In the genomic region with DNA sequence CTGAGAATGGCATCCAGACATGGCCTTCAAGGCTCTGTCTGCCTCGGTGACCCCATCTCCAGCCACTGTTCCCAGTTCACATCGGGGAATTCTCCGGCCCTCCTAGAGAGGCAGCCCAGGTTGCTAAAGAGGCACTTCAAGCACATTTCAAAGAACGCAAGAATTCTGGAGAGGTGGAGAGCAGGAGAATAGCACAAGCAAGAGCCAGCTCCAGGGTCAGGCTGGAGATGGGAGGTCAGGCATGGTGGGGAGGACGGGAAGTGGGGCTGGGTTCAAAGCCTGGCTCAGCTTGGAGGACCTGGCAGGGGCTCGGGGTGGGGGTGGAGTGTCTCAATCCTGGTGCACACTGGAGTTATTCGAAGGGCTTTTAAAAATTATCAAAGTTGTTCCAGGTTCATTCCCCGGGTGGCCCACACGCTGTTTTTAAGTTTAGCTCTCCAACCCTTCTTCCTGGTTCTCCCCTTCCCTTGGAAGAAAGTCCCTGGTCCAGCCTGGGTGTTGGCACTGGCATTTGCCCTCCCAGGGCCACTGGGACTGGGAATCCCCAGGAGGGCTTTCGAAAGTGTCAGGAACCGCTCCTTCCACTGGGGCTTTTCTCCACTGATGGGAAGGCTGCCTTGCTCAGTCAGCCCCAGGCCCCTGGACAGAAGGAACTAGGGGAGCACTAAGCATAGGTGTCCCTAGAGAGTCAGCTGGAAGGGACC, we compare ENCODE assay signal across 1 cellular context.
TF ChIP-seq lines count a peak whose summit lies in the region.

No MANE protein-coding gene starts in this region.

TF ChIP-seq in IMR-90, 13 proteins besides CTCF, POLR2A, EP300 and RAD21:
- TF ChIP-seq RCOR1 (IDR thresholded peaks at IDR 0.05; ENCODE audit: insufficient replicate concordance, low read length) (no peak), MXI1 (IDR thresholded peaks at IDR 0.05; ENCODE audit: borderline replicate concordance, low read depth, low read length) (no peak), BHLHE40 (IDR thresholded peaks at IDR 0.05; ENCODE audit: low read depth, low read length) (no peak), SMC3 (IDR thresholded peaks at IDR 0.05; ENCODE audit: low read depth, low read length) (no peak), RFX5 (IDR thresholded peaks at IDR 0.05; ENCODE audit: low read depth, low read length) (no peak), NFE2L2 (IDR thresholded peaks at IDR 0.05; ENCODE audit: low read depth, low read length) (no peak), MAFK (IDR thresholded peaks at IDR 0.05; ENCODE audit: low read depth, low read length) (no peak), CEBPB (IDR thresholded peaks at IDR 0.05; ENCODE audit: low read depth, low read length) (no peak), CHD1 (IDR thresholded peaks at IDR 0.05; ENCODE audit: low read depth, low read length) (no peak), FOS (IDR thresholded peaks at IDR 0.05; ENCODE audit: low read depth, low read length) (no peak), MAZ (IDR thresholded peaks at IDR 0.05; ENCODE audit: borderline replicate concordance, low read depth, low read length) (no peak)
- TF ChIP-seq, protein P1, sequence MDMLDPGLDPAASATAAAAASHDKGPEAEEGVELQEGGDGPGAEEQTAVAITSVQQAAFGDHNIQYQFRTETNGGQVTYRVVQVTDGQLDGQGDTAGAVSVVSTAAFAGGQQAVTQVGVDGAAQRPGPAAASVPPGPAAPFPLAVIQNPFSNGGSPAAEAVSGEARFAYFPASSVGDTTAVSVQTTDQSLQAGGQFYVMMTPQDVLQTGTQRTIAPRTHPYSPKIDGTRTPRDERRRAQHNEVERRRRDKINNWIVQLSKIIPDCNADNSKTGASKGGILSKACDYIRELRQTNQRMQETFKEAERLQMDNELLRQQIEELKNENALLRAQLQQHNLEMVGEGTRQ (IDR thresholded peaks at IDR 0.05; ENCODE audit: low read depth, low read length) = no peak
- TF ChIP-seq, protein P2, sequence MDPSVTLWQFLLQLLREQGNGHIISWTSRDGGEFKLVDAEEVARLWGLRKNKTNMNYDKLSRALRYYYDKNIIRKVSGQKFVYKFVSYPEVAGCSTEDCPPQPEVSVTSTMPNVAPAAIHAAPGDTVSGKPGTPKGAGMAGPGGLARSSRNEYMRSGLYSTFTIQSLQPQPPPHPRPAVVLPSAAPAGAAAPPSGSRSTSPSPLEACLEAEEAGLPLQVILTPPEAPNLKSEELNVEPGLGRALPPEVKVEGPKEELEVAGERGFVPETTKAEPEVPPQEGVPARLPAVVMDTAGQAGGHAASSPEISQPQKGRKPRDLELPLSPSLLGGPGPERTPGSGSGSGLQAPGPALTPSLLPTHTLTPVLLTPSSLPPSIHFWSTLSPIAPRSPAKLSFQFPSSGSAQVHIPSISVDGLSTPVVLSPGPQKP (IDR thresholded peaks at IDR 0.05; ENCODE audit: borderline replicate concordance, low read depth, low read length) = no peak
TF ChIP-seq in IMR-90: peak in this region for 0.
